ENCODE assay signal across 1 cellular context in the genomic region with DNA sequence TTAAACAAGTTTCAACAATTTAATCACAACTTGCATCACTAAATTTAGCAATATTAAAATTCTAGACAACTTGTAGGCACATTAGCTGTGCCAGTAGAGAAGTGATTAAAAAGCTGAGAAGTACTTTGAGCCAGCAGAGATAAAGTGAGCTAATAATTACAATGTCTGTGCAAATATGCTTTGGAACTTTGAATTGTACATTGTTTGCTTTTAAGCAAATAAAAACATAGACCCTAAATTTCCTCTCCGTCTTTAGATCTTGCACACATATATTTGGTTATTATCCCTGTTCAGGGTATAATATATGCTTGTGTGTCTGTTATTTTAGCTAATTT.
TF ChIP-seq lines count a peak whose summit lies in the region.

No MANE protein-coding gene starts in this region.

TF ChIP-seq in HepG2, 621 proteins besides CTCF, POLR2A, EP300 and RAD21 (continued from another document and continues in another):
- no peak for TF ChIP-seq ZNF543 (CRISPR knock-in tag; IDR thresholded peaks at IDR 0.05)
- TF ChIP-seq ZBTB42 (CRISPR knock-in tag; IDR thresholded peaks at IDR 0.05), result no peak
- no peak for TF ChIP-seq ZNF30 (CRISPR knock-in tag; IDR thresholded peaks at IDR 0.05)
- no peak for TF ChIP-seq SRSF1 (optimal IDR thresholded peaks at IDR 0.05; ENCODE audit: low read depth, low read length)
- no peak for TF ChIP-seq GLI4 (CRISPR knock-in tag; IDR thresholded peaks at IDR 0.05; ENCODE audit: borderline replicate concordance)
- TF ChIP-seq ATF3 (CRISPR knock-in tag; IDR thresholded peaks at IDR 0.05), result no peak
- no peak for TF ChIP-seq MED13 (CRISPR knock-in tag; IDR thresholded peaks at IDR 0.05)
- no peak; the same call in 1 of the 2 replicates for TF ChIP-seq MED1 (CRISPR knock-in tag; IDR thresholded peaks at IDR 0.05)
- no peak for TF ChIP-seq ZNF468 (CRISPR knock-in tag; IDR thresholded peaks at IDR 0.05)
- TF ChIP-seq ZNF138 (CRISPR knock-in tag; IDR thresholded peaks at IDR 0.05; ENCODE audit: low read depth), result no peak
- TF ChIP-seq MXD4 (CRISPR knock-in tag; IDR thresholded peaks at IDR 0.05), result no peak; the same call in 1 of the 2 replicates
- no peak for TF ChIP-seq CENPX (CRISPR knock-in tag; IDR thresholded peaks at IDR 0.05)
- TF ChIP-seq ZNF883 (CRISPR knock-in tag; IDR thresholded peaks at IDR 0.05; ENCODE audit: not compliant biosample characterization), result no peak
- no peak for TF ChIP-seq POLR2AphosphoS2 (IDR thresholded peaks at IDR 0.05; ENCODE audit: low read depth, low read length)
- TF ChIP-seq XBP1 (CRISPR knock-in tag; IDR thresholded peaks at IDR 0.05), result no peak
- TF ChIP-seq HOXA5 (CRISPR knock-in tag; IDR thresholded peaks at IDR 0.05), result no peak
- no peak for TF ChIP-seq MEIS2 (CRISPR knock-in tag; IDR thresholded peaks at IDR 0.05)
- TF ChIP-seq, protein P1, sequence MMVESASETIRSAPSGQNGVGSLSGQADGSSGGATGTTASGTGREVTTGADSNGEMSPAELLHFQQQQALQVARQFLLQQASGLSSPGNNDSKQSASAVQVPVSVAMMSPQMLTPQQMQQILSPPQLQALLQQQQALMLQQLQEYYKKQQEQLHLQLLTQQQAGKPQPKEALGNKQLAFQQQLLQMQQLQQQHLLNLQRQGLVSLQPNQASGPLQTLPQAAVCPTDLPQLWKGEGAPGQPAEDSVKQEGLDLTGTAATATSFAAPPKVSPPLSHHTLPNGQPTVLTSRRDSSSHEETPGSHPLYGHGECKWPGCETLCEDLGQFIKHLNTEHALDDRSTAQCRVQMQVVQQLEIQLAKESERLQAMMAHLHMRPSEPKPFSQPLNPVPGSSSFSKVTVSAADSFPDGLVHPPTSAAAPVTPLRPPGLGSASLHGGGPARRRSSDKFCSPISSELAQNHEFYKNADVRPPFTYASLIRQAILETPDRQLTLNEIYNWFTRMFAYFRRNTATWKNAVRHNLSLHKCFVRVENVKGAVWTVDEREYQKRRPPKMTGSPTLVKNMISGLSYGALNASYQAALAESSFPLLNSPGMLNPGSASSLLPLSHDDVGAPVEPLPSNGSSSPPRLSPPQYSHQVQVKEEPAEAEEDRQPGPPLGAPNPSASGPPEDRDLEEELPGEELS (CRISPR knock-in tag; IDR thresholded peaks at IDR 0.05), result peak; percentile 66
- TF ChIP-seq PAWR (CRISPR knock-in tag; IDR thresholded peaks at IDR 0.05; ENCODE audit: borderline replicate concordance), result no peak
- TF ChIP-seq ZNF574 (CRISPR knock-in tag; IDR thresholded peaks at IDR 0.05), result no peak
- TF ChIP-seq TEAD3 (CRISPR knock-in tag; optimal IDR thresholded peaks at IDR 0.05; ENCODE audit: borderline replicate concordance), result no peak
- no peak for TF ChIP-seq ZBTB25 (CRISPR knock-in tag; IDR thresholded peaks at IDR 0.05)
- TF ChIP-seq ZNF180 (CRISPR knock-in tag; IDR thresholded peaks at IDR 0.05; ENCODE audit: borderline replicate concordance, low read depth), result no peak
- no peak for TF ChIP-seq ZNF7 (CRISPR knock-in tag; IDR thresholded peaks at IDR 0.05)
- TF ChIP-seq ZNF317 (CRISPR knock-in tag; IDR thresholded peaks at IDR 0.05), result no peak
- TF ChIP-seq HMG20A (CRISPR knock-in tag; IDR thresholded peaks at IDR 0.05; ENCODE audit: borderline replicate concordance), result peak; percentile 88
- TF ChIP-seq ZNF773 (CRISPR knock-in tag; IDR thresholded peaks at IDR 0.05; ENCODE audit: borderline replicate concordance), result no peak
- TF ChIP-seq ZBTB10 (CRISPR knock-in tag; IDR thresholded peaks at IDR 0.05; ENCODE audit: borderline replicate concordance), result no peak
- TF ChIP-seq ZNF589 (CRISPR knock-in tag; conservative IDR thresholded peaks at IDR 0.05), result no peak
- TF ChIP-seq ZNF431 (CRISPR knock-in tag; IDR thresholded peaks at IDR 0.05; ENCODE audit: borderline replicate concordance, low read depth), result no peak
- TF ChIP-seq HNRNPL (IDR thresholded peaks at IDR 0.05; ENCODE audit: low read depth, low read length), result no peak
- TF ChIP-seq NFYC (CRISPR knock-in tag; IDR thresholded peaks at IDR 0.05), result no peak
- TF ChIP-seq ZBTB33 (CRISPR knock-in tag; IDR thresholded peaks at IDR 0.05), result no peak
- no peak for TF ChIP-seq RFX5 (IDR thresholded peaks at IDR 0.05; ENCODE audit: low read depth, low read length)
- no peak for TF ChIP-seq ZNF160 (CRISPR knock-in tag; IDR thresholded peaks at IDR 0.05)
- TF ChIP-seq, protein P2, sequence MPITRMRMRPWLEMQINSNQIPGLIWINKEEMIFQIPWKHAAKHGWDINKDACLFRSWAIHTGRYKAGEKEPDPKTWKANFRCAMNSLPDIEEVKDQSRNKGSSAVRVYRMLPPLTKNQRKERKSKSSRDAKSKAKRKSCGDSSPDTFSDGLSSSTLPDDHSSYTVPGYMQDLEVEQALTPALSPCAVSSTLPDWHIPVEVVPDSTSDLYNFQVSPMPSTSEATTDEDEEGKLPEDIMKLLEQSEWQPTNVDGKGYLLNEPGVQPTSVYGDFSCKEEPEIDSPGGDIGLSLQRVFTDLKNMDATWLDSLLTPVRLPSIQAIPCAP (CRISPR knock-in tag; IDR thresholded peaks at IDR 0.05; ENCODE audit: low read depth), result no peak
- peak; percentile 79; the same call in 1 of the 2 replicates for TF ChIP-seq GATA4 (IDR thresholded peaks at IDR 0.05; ENCODE audit: borderline replicate concordance, low read depth)
- TF ChIP-seq, protein P3, sequence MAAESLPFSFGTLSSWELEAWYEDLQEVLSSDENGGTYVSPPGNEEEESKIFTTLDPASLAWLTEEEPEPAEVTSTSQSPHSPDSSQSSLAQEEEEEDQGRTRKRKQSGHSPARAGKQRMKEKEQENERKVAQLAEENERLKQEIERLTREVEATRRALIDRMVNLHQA (CRISPR knock-in tag; IDR thresholded peaks at IDR 0.05), result no peak
- TF ChIP-seq ZNF782 (CRISPR knock-in tag; IDR thresholded peaks at IDR 0.05; ENCODE audit: borderline replicate concordance), result no peak
- TF ChIP-seq, protein P4, sequence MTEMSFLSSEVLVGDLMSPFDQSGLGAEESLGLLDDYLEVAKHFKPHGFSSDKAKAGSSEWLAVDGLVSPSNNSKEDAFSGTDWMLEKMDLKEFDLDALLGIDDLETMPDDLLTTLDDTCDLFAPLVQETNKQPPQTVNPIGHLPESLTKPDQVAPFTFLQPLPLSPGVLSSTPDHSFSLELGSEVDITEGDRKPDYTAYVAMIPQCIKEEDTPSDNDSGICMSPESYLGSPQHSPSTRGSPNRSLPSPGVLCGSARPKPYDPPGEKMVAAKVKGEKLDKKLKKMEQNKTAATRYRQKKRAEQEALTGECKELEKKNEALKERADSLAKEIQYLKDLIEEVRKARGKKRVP (CRISPR knock-in tag; IDR thresholded peaks at IDR 0.05), result no peak
- TF ChIP-seq ZNF225 (CRISPR knock-in tag; IDR thresholded peaks at IDR 0.05), result no peak
- TF ChIP-seq, protein P5, sequence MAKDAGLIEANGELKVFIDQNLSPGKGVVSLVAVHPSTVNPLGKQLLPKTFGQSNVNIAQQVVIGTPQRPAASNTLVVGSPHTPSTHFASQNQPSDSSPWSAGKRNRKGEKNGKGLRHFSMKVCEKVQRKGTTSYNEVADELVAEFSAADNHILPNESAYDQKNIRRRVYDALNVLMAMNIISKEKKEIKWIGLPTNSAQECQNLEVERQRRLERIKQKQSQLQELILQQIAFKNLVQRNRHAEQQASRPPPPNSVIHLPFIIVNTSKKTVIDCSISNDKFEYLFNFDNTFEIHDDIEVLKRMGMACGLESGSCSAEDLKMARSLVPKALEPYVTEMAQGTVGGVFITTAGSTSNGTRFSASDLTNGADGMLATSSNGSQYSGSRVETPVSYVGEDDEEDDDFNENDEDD (CRISPR knock-in tag; IDR thresholded peaks at IDR 0.05; ENCODE audit: borderline replicate concordance), result no peak
- TF ChIP-seq ZC3H4 (CRISPR knock-in tag; IDR thresholded peaks at IDR 0.05; ENCODE audit: borderline replicate concordance), result no peak
- TF ChIP-seq TMF1 (CRISPR knock-in tag; IDR thresholded peaks at IDR 0.05; ENCODE audit: low read depth), result no peak
- no peak for TF ChIP-seq NFRKB (IDR thresholded peaks at IDR 0.05)
- no peak for TF ChIP-seq ZBTB39 (CRISPR knock-in tag; IDR thresholded peaks at IDR 0.05)
- TF ChIP-seq SP4 (CRISPR knock-in tag; IDR thresholded peaks at IDR 0.05), result no peak
- no peak for TF ChIP-seq TOPORS (CRISPR knock-in tag; IDR thresholded peaks at IDR 0.05)
- TF ChIP-seq, protein P6, sequence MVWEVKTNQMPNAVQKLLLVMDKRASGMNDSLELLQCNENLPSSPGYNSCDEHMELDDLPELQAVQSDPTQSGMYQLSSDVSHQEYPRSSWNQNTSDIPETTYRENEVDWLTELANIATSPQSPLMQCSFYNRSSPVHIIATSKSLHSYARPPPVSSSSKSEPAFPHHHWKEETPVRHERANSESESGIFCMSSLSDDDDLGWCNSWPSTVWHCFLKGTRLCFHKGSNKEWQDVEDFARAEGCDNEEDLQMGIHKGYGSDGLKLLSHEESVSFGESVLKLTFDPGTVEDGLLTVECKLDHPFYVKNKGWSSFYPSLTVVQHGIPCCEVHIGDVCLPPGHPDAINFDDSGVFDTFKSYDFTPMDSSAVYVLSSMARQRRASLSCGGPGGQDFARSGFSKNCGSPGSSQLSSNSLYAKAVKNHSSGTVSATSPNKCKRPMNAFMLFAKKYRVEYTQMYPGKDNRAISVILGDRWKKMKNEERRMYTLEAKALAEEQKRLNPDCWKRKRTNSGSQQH (CRISPR knock-in tag; IDR thresholded peaks at IDR 0.05; ENCODE audit: low read depth), result no peak
